In genomic region chr7:77538186-77538907, GRCh38 we compare ENCODE assay signal across 1 cellular context.
A peak's percentile ranks its signal among the peaks of the same experiment; 100 is the strongest.
TF ChIP-seq lines count a peak whose summit lies in the region.

No MANE protein-coding gene starts in this region.

TF ChIP-seq in SK-N-SH, 30 proteins besides CTCF, POLR2A, EP300 and RAD21 (continued from another document):
- TF ChIP-seq NFIC (IDR thresholded peaks at IDR 0.05; ENCODE audit: borderline replicate concordance) (no peak), CHD2 (IDR thresholded peaks at IDR 0.05; ENCODE audit: low read length, partially characterized antibody) (no peak), GATA2 (CRISPR knock-in tag; IDR thresholded peaks at IDR 0.05) (no peak), REST (IDR thresholded peaks at IDR 0.05; ENCODE audit: low read depth, low read length) (peak; percentile 81), SIN3A (IDR thresholded peaks at IDR 0.05; ENCODE audit: borderline replicate concordance, low read depth, low read length) (peak; percentile 93), RXRA (IDR thresholded peaks at IDR 0.05; ENCODE audit: borderline replicate concordance, low read depth) (peak; percentile 7; the same call in 1 of the 2 replicates), PBX3 (IDR thresholded peaks at IDR 0.05) (no peak; the same call in 1 of the 2 replicates), NRF1 (IDR thresholded peaks at IDR 0.05; ENCODE audit: low read depth, low read length) (no peak), YY1 (IDR thresholded peaks at IDR 0.05; ENCODE audit: low read depth) (no peak), TCF12 (IDR thresholded peaks at IDR 0.05) (peak; percentile 37; the same call in 1 of the 2 replicates)
